9 cellular contexts compared by ENCODE assay signal in the genomic region with DNA sequence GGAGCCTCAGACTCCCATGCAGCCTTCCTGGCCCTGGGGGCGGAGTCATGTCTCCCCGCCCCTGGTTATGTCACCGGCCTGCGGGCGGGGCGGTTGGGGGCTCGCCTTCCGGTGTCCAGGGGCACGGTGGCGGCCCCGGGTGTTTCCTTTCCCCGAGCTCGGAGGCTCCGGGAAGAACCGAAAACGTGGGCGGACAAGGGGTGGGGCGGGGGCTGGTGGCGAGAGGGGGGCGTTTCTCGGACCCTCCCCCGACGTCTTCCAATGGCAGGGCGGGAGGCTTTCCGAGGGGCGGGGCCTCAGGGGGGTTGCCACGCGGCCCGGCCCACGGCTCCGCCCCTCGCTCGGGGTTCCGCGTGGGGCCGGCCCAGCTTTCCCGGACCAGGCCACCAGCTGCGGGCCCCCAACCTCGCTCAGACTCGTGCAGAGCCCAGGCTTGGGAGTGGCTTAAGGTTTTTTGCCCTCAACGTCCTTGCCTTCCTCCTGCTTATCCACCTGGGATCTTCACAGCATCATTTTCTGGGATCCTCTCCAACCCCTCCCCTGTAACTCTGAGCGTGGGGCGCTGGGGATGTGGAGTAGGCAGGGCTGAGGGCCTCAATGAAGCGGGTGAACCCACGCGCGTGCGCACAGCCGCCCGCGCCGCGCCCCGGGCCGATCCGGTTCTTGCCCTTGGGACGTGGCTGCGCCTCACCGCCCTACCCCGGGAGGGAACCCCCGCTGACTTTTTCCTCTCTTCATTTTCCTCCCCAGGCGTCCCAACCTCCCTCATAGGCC. TPM values are rescaled to one million over a fixed set of nuclear protein-coding genes. Genes with fewer than 3 reads are reported as not detected.
DNase-seq lines count a peak whose midpoint lies in the region; ATAC-seq, FAIRE-seq and TF ChIP-seq lines count a peak whose summit lies in the region.
"Had no signal": no experiment of that assay in that cellular context is flagged by ENCODE, and none has a peak within 500 bp of the region (broad histone marks: within the 10 kb centered on the region; RNA-seq: fewer than 3 reads in every experiment).

No MANE protein-coding gene starts in this region.

- peaks cover 21% of the 10 kb centered on the region for H3K27me3 ChIP-seq in DOHH2 (ENCODE audit: control insufficient read depth, low read length)
- H3K27me3 ChIP-seq in IMR-90 (ENCODE audit: control insufficient read depth, insufficient read depth, low read length) = peaks cover 53% of the 10 kb centered on the region
- peaks cover 27 to 32% of the 10 kb centered on the region in 2 experiments for H3K27me3 ChIP-seq in K562 (ENCODE audit: control insufficient read depth in 2 of 2, insufficient read depth in 2 of 2, low read length in 2 of 2)
- H3K27me3 ChIP-seq in spleen (replicated peaks in 1 of 7) = peaks cover 21 to 91% (median 64%) of the 10 kb centered on the region in 7 donors

- H2BK20ac ChIP-seq in IMR-90 (ENCODE audit: low read depth, low read length) = no peak overlapping the region

- no peak overlapping the region for H3K9ac ChIP-seq in IMR-90 (ENCODE audit: low read depth, low read length)
- peak overlapping the region; percentile 13 to 89; a peak in 3 of 4 replicates for H3K9ac ChIP-seq in K562 (ENCODE audit: insufficient read depth in 1 of 2, low read depth in 2 of 2, low read length in 2 of 2)

- H3F3A ChIP-seq in DOHH2 (ENCODE audit: control insufficient read depth, insufficient read depth) = peaks cover 9% of the 10 kb centered on the region; the same call in 1 of the 2 replicates

- H3K4me1 Mint-ChIP-seq in immature natural killer cell = peaks cover 41 to 54% of the 10 kb centered on the region in 2 donors

- no peak overlapping the region for H4K91ac ChIP-seq in IMR-90 (ENCODE audit: insufficient read depth, low read depth, low read length)

- no peak overlapping the region for H3K27ac Mint-ChIP-seq in immature natural killer cell

- no peak overlapping the region for H2AK9ac ChIP-seq in IMR-90 (replicated peaks; ENCODE audit: low read depth, low read length, poor library complexity)

- H3K4me3 ChIP-seq in DOHH2 (ENCODE audit: low read length) = peak overlapping the region; percentile 66
- peak overlapping the region; percentile 47 for H3K4me3 ChIP-seq in IMR-90 (ENCODE audit: insufficient read depth, low read depth, low read length)
- peak overlapping the region; percentile 42 for H3K4me3 ChIP-seq in K562
- H3K4me3 ChIP-seq in spleen = peak overlapping the region; percentile 23 to 70 (median 45)

- H3K9me1 ChIP-seq in IMR-90 (ENCODE audit: insufficient read depth, low read length) (no peaks in the 10 kb centered on the region), K562 (ENCODE audit: control insufficient read depth, insufficient read depth, low read length) (no peaks in the 10 kb centered on the region)

- TF ChIP-seq EP300 in K562 (IDR thresholded peaks at IDR 0.05; ENCODE audit: low read length) = no peak

- TF ChIP-seq RAD21 in IMR-90 (IDR thresholded peaks at IDR 0.05; ENCODE audit: low read length) (no peak), K562 (CRISPR knock-in tag; conservative IDR thresholded peaks at IDR 0.05 in 1 of 2, IDR thresholded peaks at IDR 0.05 in 1 of 2) (no peak)

- H2BK5ac ChIP-seq in IMR-90 (ENCODE audit: low read depth, low read length, poor library complexity, severe bottlenecking) = no peak overlapping the region

- H3K27ac ChIP-seq in DOHH2 (ENCODE audit: low read depth, low read length) (peak overlapping the region; percentile 61), IMR-90 (ENCODE audit: insufficient read depth, low read length) (no peak overlapping the region), K562 (ENCODE audit: extremely low read depth, low read depth, low read length) (peak overlapping the region; percentile 32; the same call in 1 of the 3 replicates), spleen (peak overlapping the region in 7 of 8 donors; percentile 58 to 90 (median 75))

- peaks cover 0 to 10% (median 4%) of the 10 kb centered on the region in 6 donors for H3K9me3 Mint-ChIP-seq in immature natural killer cell

- no peaks in the 10 kb centered on the region for H3K79me1 ChIP-seq in IMR-90 (ENCODE audit: low read depth in 1 of 2, low read length in 2 of 2)

- dilution Hi-C loops in IMR-90 (cut with HindIII; ENCODE audit: low sequenced_read_pairs, unreplicated experiment) = no loop called here

- no peak overlapping the region for H2BK15ac ChIP-seq in IMR-90 (ENCODE audit: low read depth, low read length)

- no peak for TF ChIP-seq POLR2A in IMR-90 (IDR thresholded peaks at IDR 0.05; ENCODE audit: low read depth, low read length)
- TF ChIP-seq POLR2A in K562 (conservative IDR thresholded peaks at IDR 0.05) = no peak
- no peak for TF ChIP-seq POLR2A in spleen (IDR thresholded peaks at IDR 0.05)

- no peak overlapping the region for H3K14ac ChIP-seq in IMR-90 (replicated peaks; ENCODE audit: low read depth, low read length)

- H4K20me1 ChIP-seq in DOHH2 (ENCODE audit: control insufficient read depth, insufficient read depth, low read depth, low read length) (no peaks in the 10 kb centered on the region), IMR-90 (ENCODE audit: insufficient read depth, low read length) (no peaks in the 10 kb centered on the region), K562 (replicated peaks; ENCODE audit: control insufficient read depth, insufficient read depth, low read length) (peaks cover 4% of the 10 kb centered on the region; the same call in 1 of the 2 replicates)

- H3K36me3 ChIP-seq in DOHH2 (ENCODE audit: control insufficient read depth, low read length) = no peaks in the 10 kb centered on the region
- H3K36me3 ChIP-seq in IMR-90 (ENCODE audit: control insufficient read depth, insufficient read depth, low read length) = no peaks in the 10 kb centered on the region
- H3K36me3 ChIP-seq in K562 (ENCODE audit: control insufficient read depth, insufficient read depth, low read length) = no peaks in the 10 kb centered on the region
- H3K36me3 ChIP-seq in spleen = peaks cover 0 to 6% (median 0%) of the 10 kb centered on the region in 6 donors

- H3K79me2 ChIP-seq in DOHH2 (ENCODE audit: control insufficient read depth, low read length) = no peaks in the 10 kb centered on the region; the same call in 1 of the 2 replicates
- no peaks in the 10 kb centered on the region for H3K79me2 ChIP-seq in K562 (ENCODE audit: control insufficient read depth, insufficient read depth, low read length)

- H3K23ac ChIP-seq in IMR-90 (ENCODE audit: low read depth, low read length) = no peak overlapping the region

- H3K36me3 Mint-ChIP-seq in immature natural killer cell = peaks cover 0 to 7% (median 3%) of the 10 kb centered on the region in 3 donors

- H2AK5ac ChIP-seq in IMR-90 (ENCODE audit: low read depth, low read length) = no peak overlapping the region

- peak; percentile 65 for ATAC-seq in GM21526 (IDR thresholded peaks at IDR 0.05; ENCODE audit: low FRiP score, unreplicated experiment)
- ATAC-seq in IMR-90 (ENCODE audit: low read depth) = peak; percentile 56
- ATAC-seq in K562 = peak; percentile 99

- no TSS peak for BruUV-seq in IMR-90 (replicated peaks; lab: Mats Ljungman, UMichigan)
- no TSS peak for BruUV-seq in K562 (replicated peaks; lab: Mats Ljungman, UMichigan)

- peak overlapping the region; percentile 76 to 87 (median 83) for H3K4me3 Mint-ChIP-seq in immature natural killer cell

- H3K4me1 ChIP-seq in DOHH2 (ENCODE audit: control insufficient read depth, low read length) = peaks cover 20% of the 10 kb centered on the region
- H3K4me1 ChIP-seq in IMR-90 (ENCODE audit: control insufficient read depth, insufficient read depth, low read length) = no peaks in the 10 kb centered on the region; the same call in 1 of the 2 replicates
- H3K4me1 ChIP-seq in K562 (replicated peaks in 1 of 2; ENCODE audit: control insufficient read depth in 2 of 2, insufficient read depth in 2 of 2, low read length in 2 of 2) = peaks cover 0 to 24% of the 10 kb centered on the region in 2 experiments; a peak in 2 of 5 replicates
- peaks cover 10 to 63% (median 52%) of the 10 kb centered on the region in 6 donors for H3K4me1 ChIP-seq in spleen

- H3K9me2 ChIP-seq in DOHH2 (replicated peaks; ENCODE audit: control insufficient read depth, low read length) = no peaks in the 10 kb centered on the region

- H3K4me2 ChIP-seq in DOHH2 (ENCODE audit: low read length) (peak overlapping the region; percentile 67), IMR-90 (ENCODE audit: low read depth, low read length) (peak overlapping the region; percentile 88), K562 (ENCODE audit: insufficient read depth, low read length) (peak overlapping the region; percentile 67)

- in situ Hi-C loops in IMR-90 (cut with MboI; ENCODE audit: low sequenced_read_pairs) (no loop called here), K562 (cut with MboI) (no loop called here)

- no peak overlapping the region for H4K5ac ChIP-seq in IMR-90 (ENCODE audit: low read depth, low read length)

- H4K8ac ChIP-seq in IMR-90 (ENCODE audit: low read depth in 2 of 2, low read length in 2 of 2) = no peak overlapping the region

- DNase-seq in IMR-90 (no peak), RPMI7951 (ENCODE audit: low read depth) (peak; percentile 89), K562 (ENCODE audit: extremely low read depth in 1 of 4, low spot score in 3 of 4) (peak; percentile 78 to 98 (median 95)), immature natural killer cell (peak in 2 of 3 donors; percentile 49 to 50), spleen (peak; percentile 88)
- no peak for DNase-seq in central memory CD4-positive, alpha-beta T cell

- no peak overlapping the region for H2BK120ac ChIP-seq in IMR-90 (ENCODE audit: low read depth, low read length)

- WGBS in IMR-90 (ENCODE audit: extremely low coverage in 2 of 2, insufficient read length in 1 of 2), 2 experiments = 2% methylated on average over 9 of the region's 62 CpGs; no CpG with 5 or more reads in 1 of the 2 experiments
- WGBS in K562 (ENCODE audit: insufficient coverage, low coverage, missing lambda C conversion rate) = 17% methylated on average over 44 of the region's 62 CpGs
- WGBS in spleen, 5 donors = 1 to 3% (median 2%) methylated on average over 54 to 62 of the region's 62 CpGs

- H3K4ac ChIP-seq in IMR-90 (ENCODE audit: low read depth, low read length) = no peak overlapping the region

- H3K9me3 ChIP-seq in DOHH2 (ENCODE audit: control insufficient read depth, insufficient read depth, low read length) (no peaks in the 10 kb centered on the region), IMR-90 (ENCODE audit: control insufficient read depth, insufficient read depth, low read length) (peaks cover 5% of the 10 kb centered on the region; the same call in 1 of the 2 replicates), K562 (replicated peaks; ENCODE audit: control insufficient read depth, insufficient read depth, low read depth, low read length) (no peaks in the 10 kb centered on the region), spleen (peaks cover 0 to 19% (median 0%) of the 10 kb centered on the region in 8 donors)

- POLR2A ChIA-PET in IMR-90 (lab: Charles Lee; ENCODE audit: unreplicated experiment) (no interaction called here), K562 (lab: Yijun Ruan, JAX) (interaction anchor here (0.6 to 0.9 kb wide), 2 partner anchors 10 to 803 kb away, joined by 3 to 7 read pairs; no protein-coding TSS in a partner anchor)

- FAIRE-seq in K562 (lab: Jason Lieb, UNC) = no peak
- FAIRE-seq: colon had no signal

- intact Hi-C loops in IMR-90 (cut with micrococcal nuclease) (no loop called here), K562 (cut with micrococcal nuclease) (no loop called here), spleen (cut with DNase I; ENCODE audit: low total_unique reads) (no loop called here)

- CTCF ChIA-PET in IMR-90 (lab: Yijun Ruan, JAX) = no interaction called here
- CTCF ChIA-PET in K562 (lab: Yijun Ruan, JAX; ENCODE audit: low intra/inter-chr PET ratio) = interaction anchor here (0.6 kb wide), 1 partner anchor 115 kb away, joined by 3 read pairs; no protein-coding TSS in a partner anchor

- peaks cover 47 to 56% (median 53%) of the 10 kb centered on the region in 3 donors for H3K27me3 Mint-ChIP-seq in immature natural killer cell (ENCODE audit: low read depth in 3 of 3)

- no peak overlapping the region for H3K56ac ChIP-seq in IMR-90 (ENCODE audit: extremely low read depth, insufficient read depth, low read length)

- no peak overlapping the region for H3K18ac ChIP-seq in IMR-90 (ENCODE audit: low read depth, low read length)

- H2AFZ ChIP-seq in IMR-90 (replicated peaks; ENCODE audit: low read length, poor library complexity) = peak overlapping the region; percentile 76
- H2AFZ ChIP-seq in K562 (ENCODE audit: low read depth, low read length) = peak overlapping the region; percentile 68

- TF ChIP-seq CTCF in DOHH2 (IDR thresholded peaks at IDR 0.05; ENCODE audit: low read depth, low read length, poor library complexity, severe bottlenecking) = no peak
- no peak for TF ChIP-seq CTCF in IMR-90 (conservative IDR thresholded peaks at IDR 0.05; ENCODE audit: low read depth, low read length)
- no peak for TF ChIP-seq CTCF in K562 (IDR thresholded peaks at IDR 0.05 in 2 of 3, conservative IDR thresholded peaks at IDR 0.05 in 1 of 3; ENCODE audit: insufficient read depth in 2 of 3, low read depth in 1 of 3, low read length in 3 of 3)
- no peak for TF ChIP-seq CTCF in spleen (IDR thresholded peaks at IDR 0.05 in 8 of 11, conservative IDR thresholded peaks at IDR 0.05 in 3 of 11)

RNA-seq across cellular contexts. Expression of gene NRN1, which starts 2.1 kb away (rescaled TPM):
- total RNA-seq in IMR-90 (2012; rRNA removed) (0.28 TPM in 1 of 2 replicates, not detected in the other), K562 (2014; rRNA removed) (not detected in 2 replicates), K562 (2014; rRNA removed; fragmentation: Illumina TruSeq; extraction: Trizol) (not detected in 2 replicates), K562 (2015; rRNA removed; fragmentation: Illumina TruSeq; extraction: Trizol) (not detected in 2 replicates), K562 (2021) (not detected in 2 replicates), spleen (10 to 100 TPM; 15.4 to 28.5 (median 21.2) TPM)
- polyA plus RNA-seq in IMR-90 (2012; rRNA removed) (not detected in 2 replicates), K562 (2011; rRNA removed) (not detected in 2 replicates), K562 (2014; fragmentation: Illumina TruSeq; extraction: Trizol) (not detected in 2 replicates), K562 (2014; fragmentation: Nextera tagmentation; extraction: Ambion mirVana) (not detected), K562 (2014; rRNA removed) (not detected in 2 replicates), immature natural killer cell (not detected), spleen (10 to 100 TPM in 1 of 3 donors, 1 to 10 TPM in 2; 6.9 to 16.2 (median 8.7) TPM)
- not detected in 2 replicates for polyA plus RNA-seq in IMR-90 (2012; cell fraction: cytosol; rRNA removed)
- polyA plus RNA-seq in IMR-90 (2012; cell fraction: nucleus; rRNA removed; ENCODE audit: low replicate concordance) = not detected in 2 replicates
- 26.8 and 32.8 TPM in 2 replicates for total RNA-seq in RPMI7951 (2014; rRNA removed; shearing (Covaris generic))
- not detected in 2 replicates for total RNA-seq in K562 (2011; cell fraction: chromatin; rRNA removed; ENCODE audit: low replicate concordance)
- not detected in 2 replicates for total RNA-seq in K562 (2011; cell fraction: nucleolus; rRNA removed)
- total RNA-seq in K562 (2011; cell fraction: nucleoplasm; rRNA removed) = not detected in 2 replicates
- not detected in 2 replicates for polyA plus RNA-seq in K562 (2011; cell fraction: cytosol; rRNA removed)
- polyA plus RNA-seq in K562 (2011; cell fraction: nucleus; rRNA removed) = not detected in 2 replicates
- 0.07 TPM in 1 of 2 replicates, not detected in the other for polyA plus RNA-seq in K562 (2012)
- polyA minus RNA-seq in K562 (2011; rRNA and poly(A)+ RNA removed) = not detected in 2 replicates
- not detected in 2 replicates for polyA minus RNA-seq in K562 (2011; cell fraction: cytosol; rRNA and poly(A)+ RNA removed)
- not detected in 2 replicates for polyA minus RNA-seq in K562 (2011; cell fraction: nucleus; rRNA and poly(A)+ RNA removed)

Comparison
In these comparisons a context has a peak if more than half of its experiments do, and no peak if none do; other contexts are left out.
1. DNase-seq: peak in RPMI7951 (single experiment), K562 (4 of 4), immature natural killer cell (2 of 3) and spleen (single experiment); none in IMR-90 (single experiment) and central memory CD4-positive, alpha-beta T cell (single experiment).
2. RNA of gene NRN1, which starts 2.1 kb away (total RNA-seq): 26.8 to 32.8 TPM in RPMI7951 and 15.4 to 28.5 TPM in spleen; 0.28 TPM in IMR-90 and not detected in K562; every median in the first group is over 10 times any median in the second.
3. Peak in every context shown above with its lines, with median percentiles within 50 percentile points of each other: H3K4me2 ChIP-seq, H3K4me3 ChIP-seq and ATAC-seq.